11 cellular contexts compared by ENCODE assay signal in genomic region chr10:33114451-33114944, GRCh38.
DNase-seq lines count a peak whose midpoint lies in the region; ATAC-seq and TF ChIP-seq lines count a peak whose summit lies in the region.
"Had no signal": no experiment of that assay in that cellular context is flagged by ENCODE, and none has a peak within 500 bp of the region (broad histone marks: within the 10 kb centered on the region; RNA-seq: fewer than 3 reads in every experiment).

No MANE protein-coding gene starts in this region.

- H3K4me1 ChIP-seq in breast epithelium = no peaks in the 10 kb centered on the region

- POLR2A ChIA-PET in MCF 10A (lab: Yijun Ruan, JAX) (interaction anchor here (1.0 to 4.9 kb wide), 4 partner anchors 11 to 22 kb away, joined by 6 to 19 read pairs (median 8); no protein-coding TSS in a partner anchor), RWPE1 (lab: Yijun Ruan, JAX; ENCODE audit: low non-redundant PET) (no interaction called here)

- ATAC-seq in esophagus mucosa (peak; percentile 44), HG02973 (IDR thresholded peaks at IDR 0.05; ENCODE audit: unreplicated experiment) (no peak)
- ATAC-seq in stimulated activated memory B cell treated with anti-CD40 and anti-IgM and Interleukin-4, amounts not matched to agents 10 μg/mL and 1 μg/mL and 100 μg/mL, for 72 hours = peak; percentile 78

- no peaks in the 10 kb centered on the region for H3K27me3 ChIP-seq in breast epithelium
- H3K27me3 ChIP-seq: ovary had no signal

- CTCF ChIA-PET in MCF 10A (lab: Yijun Ruan, JAX) (interaction anchor here (0.5 to 1.8 kb wide), 3 partner anchors 84 to 1227 kb away, joined by 3 to 5 read pairs (median 3); no protein-coding TSS in a partner anchor), RWPE1 (lab: Yijun Ruan, JAX) (no interaction called here)

- H3K36me3 Mint-ChIP-seq in MCF 10A (ENCODE audit: insufficient read depth, unreplicated experiment) = no peaks in the 10 kb centered on the region
- peaks cover 4% of the 10 kb centered on the region for H3K36me3 Mint-ChIP-seq in stimulated activated memory B cell treated with anti-CD40 and anti-IgM and Interleukin-4, amounts not matched to agents 10 μg/mL and 1 μg/mL and 100 μg/mL, for 72 hours

- no TSS peak for BruUV-seq in MCF 10A (replicated peaks; lab: Mats Ljungman, UMichigan)

- intact Hi-C loops in MCF 10A (cut with micrococcal nuclease) = no loop called here
- intact Hi-C loops in breast epithelium (cut with DNase I; ENCODE audit: low total_unique reads) = no loop called here

- TF ChIP-seq CTCF in MCF 10A (IDR thresholded peaks at IDR 0.05; ENCODE audit: unreplicated experiment) = no peak
- no peak for TF ChIP-seq CTCF in breast epithelium (IDR thresholded peaks at IDR 0.05)
- TF ChIP-seq CTCF in RWPE1 (conservative IDR thresholded peaks at IDR 0.05; ENCODE audit: low read depth) = no peak

- H3K4me1 Mint-ChIP-seq in MCF 10A (ENCODE audit: insufficient read depth, unreplicated experiment) = peaks cover 24% of the 10 kb centered on the region
- peaks cover 60% of the 10 kb centered on the region for H3K4me1 Mint-ChIP-seq in stimulated activated memory B cell treated with anti-CD40 and anti-IgM and Interleukin-4, amounts not matched to agents 10 μg/mL and 1 μg/mL and 100 μg/mL, for 72 hours

- no peaks in the 10 kb centered on the region for H3K9me3 Mint-ChIP-seq in MCF 10A (ENCODE audit: unreplicated experiment)
- H3K9me3 Mint-ChIP-seq in stimulated activated memory B cell treated with anti-CD40 and anti-IgM and Interleukin-4, amounts not matched to agents 10 μg/mL and 1 μg/mL and 100 μg/mL, for 72 hours = no peaks in the 10 kb centered on the region

- no peaks in the 10 kb centered on the region for H3K36me3 ChIP-seq in breast epithelium
- H3K36me3 ChIP-seq: ovary had no signal

- H3K27ac ChIP-seq in breast epithelium (no peak overlapping the region), RWPE1 (no peak overlapping the region)
- H3K27ac ChIP-seq: C4-2B, ovary had no signal

- H3K4me3 Mint-ChIP-seq in MCF 10A (ENCODE audit: unreplicated experiment) = no peak overlapping the region
- no peak overlapping the region for H3K4me3 Mint-ChIP-seq in stimulated activated memory B cell treated with anti-CD40 and anti-IgM and Interleukin-4, amounts not matched to agents 10 μg/mL and 1 μg/mL and 100 μg/mL, for 72 hours

- H3K9me3 ChIP-seq in breast epithelium = no peaks in the 10 kb centered on the region
- H3K9me3 ChIP-seq: ovary had no signal

- no peak overlapping the region for H3K27ac Mint-ChIP-seq in MCF 10A (ENCODE audit: low read depth, unreplicated experiment)
- H3K27ac Mint-ChIP-seq in stimulated activated memory B cell treated with anti-CD40 and anti-IgM and Interleukin-4, amounts not matched to agents 10 μg/mL and 1 μg/mL and 100 μg/mL, for 72 hours = peak overlapping the region; percentile 75

- DNase-seq in MCF 10A (ENCODE audit: unreplicated experiment) (peak; percentile 59), breast epithelium (ENCODE audit: low spot score in 2 of 2) (no peak), RWPE1 (ENCODE audit: low spot score) (peak; percentile 59), cortex of kidney (lab: John Stamatoyannopoulos, UW) (no peak), NCI-H82 treated with DMSO at 0.1 percent for 48 hours (lab: John Stamatoyannopoulos, UW; ENCODE audit: unreplicated experiment) (no peak)
- DNase-seq: NCI-H1436 treated with DMSO at 0.1 percent for 48 hours, ovary had no signal

- TF ChIP-seq POLR2A in breast epithelium (IDR thresholded peaks at IDR 0.05) = no peak

- no peaks in the 10 kb centered on the region for H3K27me3 Mint-ChIP-seq in MCF 10A (ENCODE audit: insufficient read depth, unreplicated experiment)
- H3K27me3 Mint-ChIP-seq in stimulated activated memory B cell treated with anti-CD40 and anti-IgM and Interleukin-4, amounts not matched to agents 10 μg/mL and 1 μg/mL and 100 μg/mL, for 72 hours = no peaks in the 10 kb centered on the region

- H3K4me3 ChIP-seq in breast epithelium = no peak overlapping the region
- H3K4me3 ChIP-seq: ovary had no signal

Comparison
In these comparisons a context has a peak if more than half of its experiments do, and no peak if none do; other contexts are left out.
1. DNase-seq: peak in MCF 10A (single experiment) and RWPE1 (single experiment); none in breast epithelium (0 of 2), cortex of kidney (single experiment) and NCI-H82 treated with DMSO at 0.1 percent for 48 hours (single experiment).